ENCODE assay signal across 18 cellular contexts in genomic region chr14:106070242-106070641, GRCh38.
"Had no signal": no experiment of that assay in that cellular context is flagged by ENCODE, and none has a peak within 500 bp of the region (broad histone marks: within the 10 kb centered on the region; RNA-seq: fewer than 3 reads in every experiment).

No MANE protein-coding gene starts in this region.

- H3K4me1 Mint-ChIP-seq: endodermal cell, mesothelial cell of epicardium had no signal

- DNase-seq: activated B cell treated with CpG ODN at 0.5 μM for 24 hours; activated CD4-positive, alpha-beta T cell treated with anti-CD3 and anti-CD28 coated beads, Interleukin-2, amount 50 U/mL, for 4 hours; activated effector memory CD4-positive, alpha-beta T cell treated with Interleukin-2 at 50 U/mL for 16 hours; activated naive CD8-positive, alpha-beta T cell treated with anti-CD3 and anti-CD28 coated beads, Interleukin-2, amount 10 ng/mL, durations not matched to agents 7 days and 5 days; body of pancreas; endodermal cell; foreskin keratinocyte; hypothalamus; occipital lobe; posterior cingulate gyrus; SHP77; SK-N-SH; spleen; stimulated activated CD4-positive, alpha-beta T cell treated with anti-CD3 and anti-CD28 coated beads, Interleukin-4, amount 100 ng/mL, for 4 hours; stimulated activated naive B cell treated with anti-CD40 and anti-IgM and Interleukin-4, amounts not matched to agents 10 μg/mL and 1 μg/mL and 100 μg/mL, for 72 hours; thyroid gland had no signal

- H3K4me3 Mint-ChIP-seq: activated B cell treated with CpG ODN at 0.5 μM for 24 hours; activated naive CD8-positive, alpha-beta T cell treated with anti-CD3 and anti-CD28 coated beads, Interleukin-2, amount 10 ng/mL, durations not matched to agents 7 days and 5 days; endodermal cell; mesothelial cell of epicardium; stimulated activated naive B cell treated with anti-CD40 and anti-IgM and Interleukin-4, amounts not matched to agents 10 μg/mL and 1 μg/mL and 100 μg/mL, for 72 hours; T-helper 2 cell treated with Interferon-gamma antibody and Interleukin-4, amounts not matched to agents 5 μg/mL and 100 μg/mL, for 36 hours had no signal

- ATAC-seq: body of pancreas, foreskin keratinocyte had no signal

- H3K9me3 Mint-ChIP-seq: activated B cell treated with CpG ODN at 0.5 μM for 24 hours; stimulated activated naive B cell treated with anti-CD40 and anti-IgM and Interleukin-4, amounts not matched to agents 10 μg/mL and 1 μg/mL and 100 μg/mL, for 72 hours; T-helper 2 cell treated with Interferon-gamma antibody and Interleukin-4, amounts not matched to agents 5 μg/mL and 100 μg/mL, for 36 hours had no signal

- H3K27ac Mint-ChIP-seq: activated B cell treated with CpG ODN at 0.5 μM for 24 hours; activated naive CD8-positive, alpha-beta T cell treated with anti-CD3 and anti-CD28 coated beads, Interleukin-2, amount 10 ng/mL, durations not matched to agents 7 days and 5 days; endodermal cell; mesothelial cell of epicardium; stimulated activated naive B cell treated with anti-CD40 and anti-IgM and Interleukin-4, amounts not matched to agents 10 μg/mL and 1 μg/mL and 100 μg/mL, for 72 hours; T-helper 2 cell treated with Interferon-gamma antibody and Interleukin-4, amounts not matched to agents 5 μg/mL and 100 μg/mL, for 36 hours had no signal

- H3K36me3 Mint-ChIP-seq: activated naive CD8-positive, alpha-beta T cell treated with anti-CD3 and anti-CD28 coated beads, Interleukin-2, amount 10 ng/mL, durations not matched to agents 7 days and 5 days; stimulated activated naive B cell treated with anti-CD40 and anti-IgM and Interleukin-4, amounts not matched to agents 10 μg/mL and 1 μg/mL and 100 μg/mL, for 72 hours had no signal
